In the genomic region with DNA sequence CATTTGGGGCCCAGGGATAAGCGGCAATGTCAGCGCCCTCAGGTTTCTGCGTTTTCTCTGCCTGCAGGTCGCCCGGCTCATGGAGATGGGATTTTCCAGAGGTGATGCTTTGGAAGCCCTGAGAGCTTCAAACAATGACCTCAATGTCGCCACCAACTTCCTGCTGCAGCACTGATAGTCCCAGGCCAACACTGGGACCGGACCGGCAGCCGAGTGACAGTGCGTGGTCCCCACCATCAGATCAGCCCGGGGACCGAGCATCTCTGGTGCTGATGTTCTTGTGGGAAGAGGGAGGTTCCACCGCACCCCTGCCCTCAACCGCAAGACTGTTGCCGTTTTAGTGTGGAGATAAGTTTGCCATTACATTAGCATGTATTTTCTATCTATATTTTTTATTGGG, we compare ENCODE assay signal across 23 cellular contexts.
A peak's percentile ranks its signal among the peaks of the same experiment; 100 is the strongest.
DNase-seq lines count a peak whose midpoint lies in the region; ATAC-seq and TF ChIP-seq lines count a peak whose summit lies in the region.
"Had no signal": no experiment of that assay in that cellular context is flagged by ENCODE, and none has a peak within 500 bp of the region (broad histone marks: within the 10 kb centered on the region; RNA-seq: fewer than 3 reads in every experiment).

No MANE protein-coding gene starts in this region.

- peaks cover 3% of the 10 kb centered on the region; the same call in 1 of the 2 replicates for H3K4me1 ChIP-seq in H9 (ENCODE audit: insufficient read depth, low read length)
- H3K4me1 ChIP-seq: adrenal gland, pancreas, right lobe of liver, upper lobe of left lung had no signal

- H3K27me3 ChIP-seq in H9 (ENCODE audit: insufficient read depth, low read length) = no peaks in the 10 kb centered on the region
- H3K27me3 ChIP-seq: adrenal gland, heart left ventricle, pancreas, right lobe of liver, upper lobe of left lung had no signal

- no peak overlapping the region for H4K5ac ChIP-seq in H9 (ENCODE audit: insufficient read length, low read depth, low read length)

- no peaks in the 10 kb centered on the region for H3K79me2 ChIP-seq in H9 (ENCODE audit: insufficient read depth, low read length)

- no peak overlapping the region for H3K14ac ChIP-seq in H9 (ENCODE audit: insufficient read depth, low read length)

- H3K23me2 ChIP-seq in H9 (ENCODE audit: insufficient read length, low read depth, low read length, poor library complexity, severe bottlenecking) = no peaks in the 10 kb centered on the region

- no peak overlapping the region for H2BK5ac ChIP-seq in H9 (ENCODE audit: insufficient read length, low read length)

- H2BK15ac ChIP-seq in H9 (ENCODE audit: low read depth, low read length) = no peak overlapping the region

- peaks cover 21% of the 10 kb centered on the region for H3K36me3 Mint-ChIP-seq in activated naive CD4-positive, alpha-beta T cell treated with anti-CD3 and anti-CD28 coated beads for 36 hours (ENCODE audit: low read depth)
- H3K36me3 Mint-ChIP-seq in H9 (ENCODE audit: insufficient read depth in 1 of 3, low read depth in 3 of 3) (peaks cover 3 to 29% (median 25%) of the 10 kb centered on the region in 3 experiments), endothelial cell (ENCODE audit: low read depth, unreplicated experiment) (peaks cover 9% of the 10 kb centered on the region), WTC11 (peaks cover 17% of the 10 kb centered on the region)
- H3K36me3 Mint-ChIP-seq in activated naive CD8-positive, alpha-beta T cell treated with anti-CD3 and anti-CD28 coated beads, Interleukin-2, amount 10 ng/mL, durations not matched to agents 7 days and 5 days = peaks cover 28% of the 10 kb centered on the region
- peaks cover 4 to 13% (median 4%) of the 10 kb centered on the region in 3 donors for H3K36me3 Mint-ChIP-seq in naive thymus-derived CD8-positive, alpha-beta T cell
- H3K36me3 Mint-ChIP-seq: natural killer cell treated with Interleukin-12 subunit alpha and Interleukin-12 subunit beta and Interleukin-15 and Interleukin-18, amount 100 ng/mL, for 72 hours had no signal

- no peaks in the 10 kb centered on the region for H4K20me1 ChIP-seq in H9 (ENCODE audit: control insufficient read depth, insufficient read depth, insufficient read length)

- no peak overlapping the region for H3K4me3 Mint-ChIP-seq in activated naive CD4-positive, alpha-beta T cell treated with anti-CD3 and anti-CD28 coated beads for 36 hours
- H3K4me3 Mint-ChIP-seq in H9 (no peak overlapping the region), endothelial cell (ENCODE audit: unreplicated experiment) (no peak overlapping the region), WTC11 (no peak overlapping the region)
- no peak overlapping the region for H3K4me3 Mint-ChIP-seq in activated naive CD8-positive, alpha-beta T cell treated with anti-CD3 and anti-CD28 coated beads, Interleukin-2, amount 10 ng/mL, durations not matched to agents 7 days and 5 days
- peak overlapping the region in 6 of 10 donors; percentile 12 to 84 (median 46) for H3K4me3 Mint-ChIP-seq in naive thymus-derived CD8-positive, alpha-beta T cell
- H3K4me3 Mint-ChIP-seq: GM23338; natural killer cell treated with Interleukin-12 subunit alpha and Interleukin-12 subunit beta and Interleukin-15 and Interleukin-18, amount 100 ng/mL, for 72 hours had no signal

- intact Hi-C loops in activated naive CD4-positive, alpha-beta T cell treated with anti-CD3 and anti-CD28 coated beads for 36 hours (cut with micrococcal nuclease) = no loop called here

- H2AK5ac ChIP-seq in H9 (ENCODE audit: insufficient read length, low read length) = no peak overlapping the region

- H3K27me3 Mint-ChIP-seq in activated naive CD4-positive, alpha-beta T cell treated with anti-CD3 and anti-CD28 coated beads for 36 hours (ENCODE audit: low read depth) = no peaks in the 10 kb centered on the region
- H3K27me3 Mint-ChIP-seq in H9 (ENCODE audit: low read depth) (no peaks in the 10 kb centered on the region; the same call in 1 of the 2 replicates), endothelial cell (ENCODE audit: unreplicated experiment) (no peaks in the 10 kb centered on the region), WTC11 (ENCODE audit: low read depth) (no peaks in the 10 kb centered on the region)
- no peaks in the 10 kb centered on the region for H3K27me3 Mint-ChIP-seq in activated naive CD8-positive, alpha-beta T cell treated with anti-CD3 and anti-CD28 coated beads, Interleukin-2, amount 10 ng/mL, durations not matched to agents 7 days and 5 days
- no peaks in the 10 kb centered on the region for H3K27me3 Mint-ChIP-seq in naive thymus-derived CD8-positive, alpha-beta T cell

- CTCF ChIA-PET in activated naive CD4-positive, alpha-beta T cell treated with anti-CD3 and anti-CD28 coated beads for 36 hours (lab: Charles Lee) = interaction anchor here (4.3 to 16.7 kb wide), 4 partner anchors 10 to 116 kb away, joined by 28 to 288 read pairs (median 114); no protein-coding TSS in a partner anchor
- CTCF ChIA-PET in WTC11 (lab: Charles Lee) = no interaction called here

- H3K9me3 ChIP-seq in H9 (ENCODE audit: control insufficient read depth, low read depth, low read length) = no peaks in the 10 kb centered on the region
- H3K9me3 ChIP-seq: adrenal gland, heart left ventricle, pancreas, right lobe of liver, upper lobe of left lung had no signal

- no peak overlapping the region for H3K56ac ChIP-seq in H9 (ENCODE audit: insufficient read length, low read depth, low read length)

- no peak for DNase-seq in activated naive CD4-positive, alpha-beta T cell treated with anti-CD3 and anti-CD28 coated beads for 36 hours
- DNase-seq in activated naive CD4-positive, alpha-beta T cell (lab: John Stamatoyannopoulos, UW) = no peak
- DNase-seq in H9 (peak; percentile 22), endothelial cell (ENCODE audit: low spot score) (no peak), WTC11 (ENCODE audit: low spot score) (no peak)
- DNase-seq in activated naive CD8-positive, alpha-beta T cell treated with anti-CD3 and anti-CD28 coated beads, Interleukin-2, amount 10 ng/mL, durations not matched to agents 7 days and 5 days = no peak
- peak in 1 of 10 donors; percentile 19 for DNase-seq in naive thymus-derived CD8-positive, alpha-beta T cell
- DNase-seq: activated CD4-positive, CD25-positive, alpha-beta regulatory T cell treated with anti-CD3 and anti-CD28 coated beads, Interleukin-2, amount 50 U/mL, for 72 hours; cortex of kidney; heart left ventricle; left colon; NCI-H1092 treated with DMSO at 0.1 percent for 48 hours; NCI-H1930; NCI-H226; NCI-H774; pancreas; right lobe of liver; upper lobe of left lung had no signal

- H4K91ac ChIP-seq in H9 (ENCODE audit: insufficient read length, low read depth, low read length) = no peak overlapping the region

- peaks cover 89% of the 10 kb centered on the region for H3K4me1 Mint-ChIP-seq in activated naive CD4-positive, alpha-beta T cell treated with anti-CD3 and anti-CD28 coated beads for 36 hours (ENCODE audit: low read depth)
- H3K4me1 Mint-ChIP-seq in H9 = peaks cover 28 to 31% of the 10 kb centered on the region in 2 experiments
- peaks cover 63% of the 10 kb centered on the region for H3K4me1 Mint-ChIP-seq in activated naive CD8-positive, alpha-beta T cell treated with anti-CD3 and anti-CD28 coated beads, Interleukin-2, amount 10 ng/mL, durations not matched to agents 7 days and 5 days
- peaks cover 48 to 92% (median 87%) of the 10 kb centered on the region in 4 donors for H3K4me1 Mint-ChIP-seq in naive thymus-derived CD8-positive, alpha-beta T cell
- no peaks in the 10 kb centered on the region for H3K4me1 Mint-ChIP-seq in endothelial cell (ENCODE audit: unreplicated experiment)
- H3K4me1 Mint-ChIP-seq in WTC11 = peaks cover 21% of the 10 kb centered on the region

- H3K18ac ChIP-seq in H9 (ENCODE audit: insufficient read length, low read depth, low read length) = no peak overlapping the region

- no peak for ATAC-seq in activated naive CD8-positive, alpha-beta T cell treated with anti-CD3 and anti-CD28 coated beads, Interleukin-2, amount 10 ng/mL, durations not matched to agents 7 days and 5 days (ENCODE audit: low read depth)
- no peak for ATAC-seq in naive thymus-derived CD8-positive, alpha-beta T cell
- no peak for ATAC-seq in HG02970 (IDR thresholded peaks at IDR 0.05; ENCODE audit: low FRiP score, unreplicated experiment)
- no peak for ATAC-seq in WTC11
- ATAC-seq: GM23338; heart left ventricle; left colon; natural killer cell treated with Interleukin-12 subunit alpha and Interleukin-12 subunit beta and Interleukin-15 and Interleukin-18, amount 100 ng/mL, for 72 hours; pancreas; right lobe of liver had no signal

- H3K27ac Mint-ChIP-seq in activated naive CD4-positive, alpha-beta T cell treated with anti-CD3 and anti-CD28 coated beads for 36 hours = peak overlapping the region; percentile 84
- H3K27ac Mint-ChIP-seq in H9 (no peak overlapping the region; a peak in 1 of 7 replicates), endothelial cell (ENCODE audit: unreplicated experiment) (no peak overlapping the region), WTC11 (no peak overlapping the region)
- H3K27ac Mint-ChIP-seq in activated naive CD8-positive, alpha-beta T cell treated with anti-CD3 and anti-CD28 coated beads, Interleukin-2, amount 10 ng/mL, durations not matched to agents 7 days and 5 days = peak overlapping the region; percentile 5
- peak overlapping the region; percentile 96 to 100 (median 98) for H3K27ac Mint-ChIP-seq in naive thymus-derived CD8-positive, alpha-beta T cell
- H3K27ac Mint-ChIP-seq: GM23338; natural killer cell treated with Interleukin-12 subunit alpha and Interleukin-12 subunit beta and Interleukin-15 and Interleukin-18, amount 100 ng/mL, for 72 hours had no signal

- H3K4me2 ChIP-seq in H9 (ENCODE audit: insufficient read depth, insufficient read length, low read length) = no peak overlapping the region
- H3K4me2 ChIP-seq: GM23338 had no signal

- H3K9me3 Mint-ChIP-seq in activated naive CD4-positive, alpha-beta T cell treated with anti-CD3 and anti-CD28 coated beads for 36 hours = no peaks in the 10 kb centered on the region
- H3K9me3 Mint-ChIP-seq in H9 (no peaks in the 10 kb centered on the region), endothelial cell (ENCODE audit: unreplicated experiment) (no peaks in the 10 kb centered on the region), WTC11 (no peaks in the 10 kb centered on the region)
- H3K9me3 Mint-ChIP-seq in activated naive CD8-positive, alpha-beta T cell treated with anti-CD3 and anti-CD28 coated beads, Interleukin-2, amount 10 ng/mL, durations not matched to agents 7 days and 5 days = no peaks in the 10 kb centered on the region
- H3K9me3 Mint-ChIP-seq in naive thymus-derived CD8-positive, alpha-beta T cell = no peaks in the 10 kb centered on the region
- H3K9me3 Mint-ChIP-seq: GM23338; natural killer cell treated with Interleukin-12 subunit alpha and Interleukin-12 subunit beta and Interleukin-15 and Interleukin-18, amount 100 ng/mL, for 72 hours had no signal

- no peak overlapping the region for H3K27ac ChIP-seq in H9 (ENCODE audit: insufficient read length, low read depth, low read length)
- H3K27ac ChIP-seq: adrenal gland, C4-2B, pancreas, right lobe of liver, upper lobe of left lung had no signal

- no peak overlapping the region for H3K9ac ChIP-seq in H9 (ENCODE audit: extremely low read depth, insufficient read length, low read length)

- no peaks in the 10 kb centered on the region for H3K79me1 ChIP-seq in H9 (ENCODE audit: insufficient read depth, low read depth, low read length, poor library complexity, severe bottlenecking)

- no peak overlapping the region for H4K8ac ChIP-seq in H9 (replicated peaks; ENCODE audit: insufficient read length, low read depth, low read length)

- H2BK12ac ChIP-seq in H9 (ENCODE audit: insufficient read length, low read depth, low read length) = no peak overlapping the region

- POLR2A ChIA-PET in activated naive CD8-positive, alpha-beta T cell treated with anti-CD3 and anti-CD28 coated beads, Interleukin-2, amount 10 ng/mL, durations not matched to agents 7 days and 5 days (lab: Charles Lee) = interaction anchor here (1.7 kb wide), 1 partner anchor 50 kb away, joined by 7 read pairs; no protein-coding TSS in a partner anchor
- POLR2A ChIA-PET in naive thymus-derived CD8-positive, alpha-beta T cell (lab: Charles Lee) = interaction anchor here (0.9 to 8.5 kb wide), 8 partner anchors 12 to 142 kb away, joined by 3 to 138 read pairs (median 46); no protein-coding TSS in a partner anchor
- POLR2A ChIA-PET in WTC11 (lab: Charles Lee) = no interaction called here

- H3T11ph ChIP-seq in H9 (ENCODE audit: low read length) = no peak overlapping the region

- H2AFZ ChIP-seq in H9 (ENCODE audit: low read length) = no peak overlapping the region
- H2AFZ ChIP-seq: GM23338 had no signal

- no peak overlapping the region for H2BK120ac ChIP-seq in H9 (ENCODE audit: low read depth, low read length, poor library complexity, severe bottlenecking)

- no peak overlapping the region for H3K4ac ChIP-seq in H9 (ENCODE audit: low read depth, low read length)

- no peak for TF ChIP-seq CTCF in H9 (conservative IDR thresholded peaks at IDR 0.05)
- TF ChIP-seq CTCF in endothelial cell (IDR thresholded peaks at IDR 0.05; ENCODE audit: unreplicated experiment) = no peak
- TF ChIP-seq CTCF in WTC11 (IDR thresholded peaks at IDR 0.05) = no peak

- no peak overlapping the region for H2BK20ac ChIP-seq in H9 (ENCODE audit: low read depth, low read length, poor library complexity, severe bottlenecking)

- H3K23ac ChIP-seq in H9 (ENCODE audit: insufficient read length, low read depth, low read length) = no peak overlapping the region

- WGBS in H9 (ENCODE audit: extremely low coverage, insufficient read length, low lambda C conversion rate) = no CpG with 5 or more reads among the region's 15 CpGs

Comparison
In these comparisons a context has a peak if more than half of its experiments do, and no peak if none do; other contexts are left out.
1. H3K27ac Mint-ChIP-seq: peak in activated naive CD4-positive, alpha-beta T cell treated with anti-CD3 and anti-CD28 coated beads for 36 hours (single experiment), activated naive CD8-positive, alpha-beta T cell treated with anti-CD3 and anti-CD28 coated beads, Interleukin-2, amount 10 ng/mL, durations not matched to agents 7 days and 5 days (single experiment) and naive thymus-derived CD8-positive, alpha-beta T cell (10 of 10); none in H9 (0 of 3), endothelial cell (single experiment) and WTC11 (single experiment).
2. H3K4me3 Mint-ChIP-seq: peak in naive thymus-derived CD8-positive, alpha-beta T cell (6 of 10); none in activated naive CD4-positive, alpha-beta T cell treated with anti-CD3 and anti-CD28 coated beads for 36 hours (single experiment), H9 (0 of 2), activated naive CD8-positive, alpha-beta T cell treated with anti-CD3 and anti-CD28 coated beads, Interleukin-2, amount 10 ng/mL, durations not matched to agents 7 days and 5 days (single experiment), endothelial cell (single experiment) and WTC11 (single experiment).